ENCODE assay signal across 1 cellular context in the genomic region with DNA sequence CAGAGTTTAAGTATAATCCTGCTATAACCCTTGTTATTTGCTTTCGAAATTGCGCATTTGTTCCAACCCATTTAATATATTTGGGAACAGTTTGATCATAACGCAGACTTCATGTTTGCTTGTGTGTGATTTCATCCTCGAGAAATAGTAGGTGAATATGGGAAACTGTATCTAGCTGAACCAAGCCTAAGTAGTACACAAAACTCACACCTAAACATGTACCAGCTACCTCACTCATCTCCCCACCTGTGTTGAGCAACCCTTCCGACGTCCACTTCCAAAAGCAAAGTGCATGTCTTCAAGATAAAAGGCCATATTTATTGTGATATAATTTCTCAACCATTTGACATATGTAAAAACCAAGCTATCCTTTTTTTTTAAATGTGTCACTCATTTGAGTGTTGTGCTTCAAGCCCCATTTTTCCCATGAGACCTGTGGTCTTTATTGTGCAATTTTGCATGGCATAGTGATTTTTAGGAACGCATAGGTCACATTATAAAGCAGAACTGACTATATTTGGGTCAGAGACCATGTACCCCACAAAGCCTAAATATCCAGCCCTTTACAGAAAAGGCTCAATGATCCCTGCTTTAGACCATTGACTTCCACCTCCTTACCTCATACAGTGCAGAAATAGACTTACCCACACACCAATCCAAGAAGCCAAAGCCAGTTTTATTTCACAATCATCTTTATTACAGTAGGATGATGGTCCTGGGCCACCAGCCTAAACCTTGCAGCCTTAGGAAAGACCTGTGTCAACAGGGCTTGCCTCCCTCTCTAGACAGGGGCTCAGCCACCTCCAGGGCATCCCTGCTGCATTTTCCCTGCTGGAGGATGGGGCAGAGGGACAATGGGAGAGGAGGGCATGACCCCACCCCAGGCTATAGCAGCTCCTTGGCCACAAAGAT.
TF ChIP-seq lines count a peak whose summit lies in the region.

No MANE protein-coding gene starts in this region.

TF ChIP-seq in K562, 482 proteins besides CTCF, POLR2A, EP300 and RAD21 (continued from another document and continues in another):
- TF ChIP-seq RFX7 (CRISPR knock-in tag; IDR thresholded peaks at IDR 0.05) (0 out of 2 replicates have a peak, but pooled peaks have one; percentile 57), NFE2 (IDR thresholded peaks at IDR 0.05; ENCODE audit: low read depth) (no peak), NCOA6 (IDR thresholded peaks at IDR 0.05) (no peak), ZNF384 (IDR thresholded peaks at IDR 0.05; ENCODE audit: low read depth, low read length) (no peak), JUN (IDR thresholded peaks at IDR 0.05; ENCODE audit: borderline replicate concordance, low read depth, low read length) (no peak), JUN (CRISPR knock-in tag; IDR thresholded peaks at IDR 0.05; ENCODE audit: borderline replicate concordance) (no peak), PTTG1 (tag; IDR thresholded peaks at IDR 0.05; ENCODE audit: low read depth) (no peak), TSC22D4 (tag; IDR thresholded peaks at IDR 0.05) (no peak), CEBPB (tag; IDR thresholded peaks at IDR 0.05) (peak; percentile 89), MNT (conservative IDR thresholded peaks at IDR 0.05) (no peak), ZEB2 (IDR thresholded peaks at IDR 0.05) (no peak), HBP1 (CRISPR knock-in tag; IDR thresholded peaks at IDR 0.05) (peak; percentile 45; the same call in 1 of the 2 replicates), ZNF444 (CRISPR knock-in tag; IDR thresholded peaks at IDR 0.05) (peak; percentile 67; the same call in 1 of the 2 replicates), ZNF717 (CRISPR knock-in tag; IDR thresholded peaks at IDR 0.05) (0 out of 2 replicates have a peak, but pooled peaks have one; percentile 12), CREB3L1 (IDR thresholded peaks at IDR 0.05; ENCODE audit: borderline replicate concordance, low read depth) (no peak), POLR2H (tag; IDR thresholded peaks at IDR 0.05; ENCODE audit: low read depth) (0 out of 2 replicates have a peak, but pooled peaks have one; percentile 8), SRF (CRISPR knock-in tag; IDR thresholded peaks at IDR 0.05) (no peak; a peak in 1 of 4 replicates), CREB1 (IDR thresholded peaks at IDR 0.05) (no peak), CREB1 (CRISPR knock-in tag; IDR thresholded peaks at IDR 0.05) (no peak), RUNX1 (IDR thresholded peaks at IDR 0.05; ENCODE audit: low read depth) (no peak), PPARD (CRISPR knock-in tag; IDR thresholded peaks at IDR 0.05) (no peak), MAZ (CRISPR knock-in tag; conservative IDR thresholded peaks at IDR 0.05 in 1 of 2, IDR thresholded peaks at IDR 0.05 in 1 of 2) (peak in 1 of 2 experiments; percentile 23; a peak in 1 of 4 replicates)
- TF ChIP-seq, protein P1, sequence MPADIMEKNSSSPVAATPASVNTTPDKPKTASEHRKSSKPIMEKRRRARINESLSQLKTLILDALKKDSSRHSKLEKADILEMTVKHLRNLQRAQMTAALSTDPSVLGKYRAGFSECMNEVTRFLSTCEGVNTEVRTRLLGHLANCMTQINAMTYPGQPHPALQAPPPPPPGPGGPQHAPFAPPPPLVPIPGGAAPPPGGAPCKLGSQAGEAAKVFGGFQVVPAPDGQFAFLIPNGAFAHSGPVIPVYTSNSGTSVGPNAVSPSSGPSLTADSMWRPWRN (IDR thresholded peaks at IDR 0.05; ENCODE audit: low read depth), result no peak
- TF ChIP-seq, protein P2, sequence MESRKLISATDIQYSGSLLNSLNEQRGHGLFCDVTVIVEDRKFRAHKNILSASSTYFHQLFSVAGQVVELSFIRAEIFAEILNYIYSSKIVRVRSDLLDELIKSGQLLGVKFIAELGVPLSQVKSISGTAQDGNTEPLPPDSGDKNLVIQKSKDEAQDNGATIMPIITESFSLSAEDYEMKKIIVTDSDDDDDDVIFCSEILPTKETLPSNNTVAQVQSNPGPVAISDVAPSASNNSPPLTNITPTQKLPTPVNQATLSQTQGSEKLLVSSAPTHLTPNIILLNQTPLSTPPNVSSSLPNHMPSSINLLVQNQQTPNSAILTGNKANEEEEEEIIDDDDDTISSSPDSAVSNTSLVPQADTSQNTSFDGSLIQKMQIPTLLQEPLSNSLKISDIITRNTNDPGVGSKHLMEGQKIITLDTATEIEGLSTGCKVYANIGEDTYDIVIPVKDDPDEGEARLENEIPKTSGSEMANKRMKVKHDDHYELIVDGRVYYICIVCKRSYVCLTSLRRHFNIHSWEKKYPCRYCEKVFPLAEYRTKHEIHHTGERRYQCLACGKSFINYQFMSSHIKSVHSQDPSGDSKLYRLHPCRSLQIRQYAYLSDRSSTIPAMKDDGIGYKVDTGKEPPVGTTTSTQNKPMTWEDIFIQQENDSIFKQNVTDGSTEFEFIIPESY (CRISPR knock-in tag; IDR thresholded peaks at IDR 0.05), result no peak
- TF ChIP-seq, protein P3, sequence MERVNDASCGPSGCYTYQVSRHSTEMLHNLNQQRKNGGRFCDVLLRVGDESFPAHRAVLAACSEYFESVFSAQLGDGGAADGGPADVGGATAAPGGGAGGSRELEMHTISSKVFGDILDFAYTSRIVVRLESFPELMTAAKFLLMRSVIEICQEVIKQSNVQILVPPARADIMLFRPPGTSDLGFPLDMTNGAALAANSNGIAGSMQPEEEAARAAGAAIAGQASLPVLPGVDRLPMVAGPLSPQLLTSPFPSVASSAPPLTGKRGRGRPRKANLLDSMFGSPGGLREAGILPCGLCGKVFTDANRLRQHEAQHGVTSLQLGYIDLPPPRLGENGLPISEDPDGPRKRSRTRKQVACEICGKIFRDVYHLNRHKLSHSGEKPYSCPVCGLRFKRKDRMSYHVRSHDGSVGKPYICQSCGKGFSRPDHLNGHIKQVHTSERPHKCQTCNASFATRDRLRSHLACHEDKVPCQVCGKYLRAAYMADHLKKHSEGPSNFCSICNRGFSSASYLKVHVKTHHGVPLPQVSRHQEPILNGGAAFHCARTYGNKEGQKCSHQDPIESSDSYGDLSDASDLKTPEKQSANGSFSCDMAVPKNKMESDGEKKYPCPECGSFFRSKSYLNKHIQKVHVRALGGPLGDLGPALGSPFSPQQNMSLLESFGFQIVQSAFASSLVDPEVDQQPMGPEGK (CRISPR knock-in tag; IDR thresholded peaks at IDR 0.05; ENCODE audit: borderline replicate concordance), result no peak
- TF ChIP-seq, protein P4, sequence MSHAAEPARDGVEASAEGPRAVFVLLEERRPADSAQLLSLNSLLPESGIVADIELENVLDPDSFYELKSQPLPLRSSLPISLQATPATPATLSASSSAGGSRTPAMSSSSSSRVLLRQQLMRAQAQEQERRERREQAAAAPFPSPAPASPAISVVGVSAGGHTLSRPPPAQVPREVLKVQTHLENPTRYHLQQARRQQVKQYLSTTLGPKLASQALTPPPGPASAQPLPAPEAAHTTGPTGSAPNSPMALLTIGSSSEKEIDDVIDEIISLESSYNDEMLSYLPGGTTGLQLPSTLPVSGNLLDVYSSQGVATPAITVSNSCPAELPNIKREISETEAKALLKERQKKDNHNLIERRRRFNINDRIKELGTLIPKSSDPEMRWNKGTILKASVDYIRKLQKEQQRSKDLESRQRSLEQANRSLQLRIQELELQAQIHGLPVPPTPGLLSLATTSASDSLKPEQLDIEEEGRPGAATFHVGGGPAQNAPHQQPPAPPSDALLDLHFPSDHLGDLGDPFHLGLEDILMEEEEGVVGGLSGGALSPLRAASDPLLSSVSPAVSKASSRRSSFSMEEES (CRISPR knock-in tag; IDR thresholded peaks at IDR 0.05), result no peak
- TF ChIP-seq, protein P5, sequence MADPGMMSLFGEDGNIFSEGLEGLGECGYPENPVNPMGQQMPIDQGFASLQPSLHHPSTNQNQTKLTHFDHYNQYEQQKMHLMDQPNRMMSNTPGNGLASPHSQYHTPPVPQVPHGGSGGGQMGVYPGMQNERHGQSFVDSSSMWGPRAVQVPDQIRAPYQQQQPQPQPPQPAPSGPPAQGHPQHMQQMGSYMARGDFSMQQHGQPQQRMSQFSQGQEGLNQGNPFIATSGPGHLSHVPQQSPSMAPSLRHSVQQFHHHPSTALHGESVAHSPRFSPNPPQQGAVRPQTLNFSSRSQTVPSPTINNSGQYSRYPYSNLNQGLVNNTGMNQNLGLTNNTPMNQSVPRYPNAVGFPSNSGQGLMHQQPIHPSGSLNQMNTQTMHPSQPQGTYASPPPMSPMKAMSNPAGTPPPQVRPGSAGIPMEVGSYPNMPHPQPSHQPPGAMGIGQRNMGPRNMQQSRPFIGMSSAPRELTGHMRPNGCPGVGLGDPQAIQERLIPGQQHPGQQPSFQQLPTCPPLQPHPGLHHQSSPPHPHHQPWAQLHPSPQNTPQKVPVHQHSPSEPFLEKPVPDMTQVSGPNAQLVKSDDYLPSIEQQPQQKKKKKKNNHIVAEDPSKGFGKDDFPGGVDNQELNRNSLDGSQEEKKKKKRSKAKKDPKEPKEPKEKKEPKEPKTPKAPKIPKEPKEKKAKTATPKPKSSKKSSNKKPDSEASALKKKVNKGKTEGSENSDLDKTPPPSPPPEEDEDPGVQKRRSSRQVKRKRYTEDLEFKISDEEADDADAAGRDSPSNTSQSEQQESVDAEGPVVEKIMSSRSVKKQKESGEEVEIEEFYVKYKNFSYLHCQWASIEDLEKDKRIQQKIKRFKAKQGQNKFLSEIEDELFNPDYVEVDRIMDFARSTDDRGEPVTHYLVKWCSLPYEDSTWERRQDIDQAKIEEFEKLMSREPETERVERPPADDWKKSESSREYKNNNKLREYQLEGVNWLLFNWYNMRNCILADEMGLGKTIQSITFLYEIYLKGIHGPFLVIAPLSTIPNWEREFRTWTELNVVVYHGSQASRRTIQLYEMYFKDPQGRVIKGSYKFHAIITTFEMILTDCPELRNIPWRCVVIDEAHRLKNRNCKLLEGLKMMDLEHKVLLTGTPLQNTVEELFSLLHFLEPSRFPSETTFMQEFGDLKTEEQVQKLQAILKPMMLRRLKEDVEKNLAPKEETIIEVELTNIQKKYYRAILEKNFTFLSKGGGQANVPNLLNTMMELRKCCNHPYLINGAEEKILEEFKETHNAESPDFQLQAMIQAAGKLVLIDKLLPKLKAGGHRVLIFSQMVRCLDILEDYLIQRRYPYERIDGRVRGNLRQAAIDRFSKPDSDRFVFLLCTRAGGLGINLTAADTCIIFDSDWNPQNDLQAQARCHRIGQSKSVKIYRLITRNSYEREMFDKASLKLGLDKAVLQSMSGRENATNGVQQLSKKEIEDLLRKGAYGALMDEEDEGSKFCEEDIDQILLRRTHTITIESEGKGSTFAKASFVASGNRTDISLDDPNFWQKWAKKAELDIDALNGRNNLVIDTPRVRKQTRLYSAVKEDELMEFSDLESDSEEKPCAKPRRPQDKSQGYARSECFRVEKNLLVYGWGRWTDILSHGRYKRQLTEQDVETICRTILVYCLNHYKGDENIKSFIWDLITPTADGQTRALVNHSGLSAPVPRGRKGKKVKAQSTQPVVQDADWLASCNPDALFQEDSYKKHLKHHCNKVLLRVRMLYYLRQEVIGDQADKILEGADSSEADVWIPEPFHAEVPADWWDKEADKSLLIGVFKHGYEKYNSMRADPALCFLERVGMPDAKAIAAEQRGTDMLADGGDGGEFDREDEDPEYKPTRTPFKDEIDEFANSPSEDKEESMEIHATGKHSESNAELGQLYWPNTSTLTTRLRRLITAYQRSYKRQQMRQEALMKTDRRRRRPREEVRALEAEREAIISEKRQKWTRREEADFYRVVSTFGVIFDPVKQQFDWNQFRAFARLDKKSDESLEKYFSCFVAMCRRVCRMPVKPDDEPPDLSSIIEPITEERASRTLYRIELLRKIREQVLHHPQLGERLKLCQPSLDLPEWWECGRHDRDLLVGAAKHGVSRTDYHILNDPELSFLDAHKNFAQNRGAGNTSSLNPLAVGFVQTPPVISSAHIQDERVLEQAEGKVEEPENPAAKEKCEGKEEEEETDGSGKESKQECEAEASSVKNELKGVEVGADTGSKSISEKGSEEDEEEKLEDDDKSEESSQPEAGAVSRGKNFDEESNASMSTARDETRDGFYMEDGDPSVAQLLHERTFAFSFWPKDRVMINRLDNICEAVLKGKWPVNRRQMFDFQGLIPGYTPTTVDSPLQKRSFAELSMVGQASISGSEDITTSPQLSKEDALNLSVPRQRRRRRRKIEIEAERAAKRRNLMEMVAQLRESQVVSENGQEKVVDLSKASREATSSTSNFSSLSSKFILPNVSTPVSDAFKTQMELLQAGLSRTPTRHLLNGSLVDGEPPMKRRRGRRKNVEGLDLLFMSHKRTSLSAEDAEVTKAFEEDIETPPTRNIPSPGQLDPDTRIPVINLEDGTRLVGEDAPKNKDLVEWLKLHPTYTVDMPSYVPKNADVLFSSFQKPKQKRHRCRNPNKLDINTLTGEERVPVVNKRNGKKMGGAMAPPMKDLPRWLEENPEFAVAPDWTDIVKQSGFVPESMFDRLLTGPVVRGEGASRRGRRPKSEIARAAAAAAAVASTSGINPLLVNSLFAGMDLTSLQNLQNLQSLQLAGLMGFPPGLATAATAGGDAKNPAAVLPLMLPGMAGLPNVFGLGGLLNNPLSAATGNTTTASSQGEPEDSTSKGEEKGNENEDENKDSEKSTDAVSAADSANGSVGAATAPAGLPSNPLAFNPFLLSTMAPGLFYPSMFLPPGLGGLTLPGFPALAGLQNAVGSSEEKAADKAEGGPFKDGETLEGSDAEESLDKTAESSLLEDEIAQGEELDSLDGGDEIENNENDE (IDR thresholded peaks at IDR 0.05; ENCODE audit: low read depth, low read length), result no peak
